In genomic region chr2:20222769-20223344, GRCh38 we compare ENCODE assay signal across 8 cellular contexts. TPM values are rescaled to one million over a fixed set of nuclear protein-coding genes. Genes with fewer than 3 reads are reported as not detected.
A peak's percentile ranks its signal among the peaks of the same experiment; 100 is the strongest.
DNase-seq lines count a peak whose midpoint lies in the region; ATAC-seq and TF ChIP-seq lines count a peak whose summit lies in the region.

No MANE protein-coding gene starts in this region.

- H3K4me3 ChIP-seq in AG04450 (ENCODE audit: low read depth, low read length), result peak overlapping the region; percentile 64
- H3K4me3 ChIP-seq in HAP-1, result peak overlapping the region; percentile 60
- peak overlapping the region in 1 of 2 donors; percentile 35 for H3K4me3 ChIP-seq in body of pancreas
- H3K4me3 ChIP-seq in mucosa of descending colon, result no peak overlapping the region

- peaks cover 55% of the 10 kb centered on the region for H3K27me3 Mint-ChIP-seq in activated CD4-positive, alpha-beta T cell treated with anti-CD3 and anti-CD28 coated beads, Interleukin-2, amount 10 ng/mL, durations not matched to agents 7 days and 5 days

- in situ Hi-C loops in HAP-1 (cut with MboI; ENCODE audit: low sequenced_read_pairs), result no loop called here

- peak overlapping the region; percentile 21 for H3K27ac ChIP-seq in AG04450 (ENCODE audit: low read depth, low read length)
- peak overlapping the region in 3 of 4 donors; percentile 76 to 88 (median 81) for H3K27ac ChIP-seq in body of pancreas

- no peak for ATAC-seq in body of pancreas
- ATAC-seq in mucosa of descending colon, result no peak
- ATAC-seq in GM21367 (IDR thresholded peaks at IDR 0.05; ENCODE audit: unreplicated experiment), result no peak
- no peak for ATAC-seq in HG03135 (IDR thresholded peaks at IDR 0.05; ENCODE audit: unreplicated experiment)

- 41 to 45% methylated on average over 16 to 19 of the region's 19 CpGs for WGBS in body of pancreas, 2 donors

- H3K27me3 ChIP-seq in AG04450 (ENCODE audit: control insufficient read depth, insufficient read depth, low read length) (no peaks in the 10 kb centered on the region), HAP-1 (ENCODE audit: low read depth) (no peaks in the 10 kb centered on the region), body of pancreas (no peaks in the 10 kb centered on the region)

- H3K4me3 Mint-ChIP-seq in activated CD4-positive, alpha-beta T cell treated with anti-CD3 and anti-CD28 coated beads, Interleukin-2, amount 10 ng/mL, durations not matched to agents 7 days and 5 days, result no peak overlapping the region

- DNase-seq in AG04450 (ENCODE audit: low read depth, low spot score), result no peak
- DNase-seq in HAP-1 (ENCODE audit: low spot score in 2 of 2), result no peak
- no peak for DNase-seq in body of pancreas
- peak in 2 of 3 donors; percentile 32 to 46 for DNase-seq in mucosa of descending colon
- no peak for DNase-seq in activated CD4-positive, alpha-beta T cell treated with anti-CD3 and anti-CD28 coated beads, Interleukin-2, amount 10 ng/mL, durations not matched to agents 7 days and 5 days
- DNase-seq in SIG-M5 treated with dmso at 0.1 percent for 504 hours (lab: John Stamatoyannopoulos, UW; ENCODE audit: unreplicated experiment), result no peak

- H3K36me3 ChIP-seq in HAP-1 (replicated peaks), result no peaks in the 10 kb centered on the region
- H3K36me3 ChIP-seq in body of pancreas (replicated peaks in 1 of 2; ENCODE audit: insufficient read depth in 1 of 2, low read depth in 2 of 2), result no peaks in the 10 kb centered on the region
- H3K36me3 ChIP-seq in mucosa of descending colon (ENCODE audit: low read depth), result no peaks in the 10 kb centered on the region

- intact Hi-C loops in body of pancreas (cut with DNase I), result no loop called here
- intact Hi-C loops in mucosa of descending colon (cut with DNase I, micrococcal nuclease), result loop anchor here in 1 of 2 donors (10.0 kb wide), 1 partner anchor 88 kb away; no protein-coding TSS in a partner anchor

- H3K4me1 ChIP-seq in HAP-1 (peaks cover 12% of the 10 kb centered on the region), body of pancreas (peaks cover 29% of the 10 kb centered on the region), mucosa of descending colon (ENCODE audit: low read depth) (peaks cover 33% of the 10 kb centered on the region)

- POLR2A ChIA-PET in AG04450 (lab: Yijun Ruan, JAX), result interaction anchor here (1.1 kb wide), 1 partner anchor 71 kb away, joined by 4 read pairs; no protein-coding TSS in a partner anchor
- POLR2A ChIA-PET in activated CD4-positive, alpha-beta T cell treated with anti-CD3 and anti-CD28 coated beads, Interleukin-2, amount 10 ng/mL, durations not matched to agents 7 days and 5 days (lab: Charles Lee), result no interaction called here

- no peaks in the 10 kb centered on the region for H3K9me3 ChIP-seq in AG04450 (ENCODE audit: control insufficient read depth, insufficient read depth, low read length)
- no peaks in the 10 kb centered on the region for H3K9me3 ChIP-seq in HAP-1
- no peaks in the 10 kb centered on the region for H3K9me3 ChIP-seq in body of pancreas
- no peaks in the 10 kb centered on the region for H3K9me3 ChIP-seq in mucosa of descending colon

- no peaks in the 10 kb centered on the region for H3K36me3 Mint-ChIP-seq in activated CD4-positive, alpha-beta T cell treated with anti-CD3 and anti-CD28 coated beads, Interleukin-2, amount 10 ng/mL, durations not matched to agents 7 days and 5 days (ENCODE audit: low read depth)

- CTCF ChIA-PET in AG04450 (lab: Charles Lee), result interaction anchor here (0.5 to 1.7 kb wide), 2 partner anchors 87 to 113 kb away, joined by 4 read pairs; no protein-coding TSS in a partner anchor
- CTCF ChIA-PET in activated CD4-positive, alpha-beta T cell treated with anti-CD3 and anti-CD28 coated beads, Interleukin-2, amount 10 ng/mL, durations not matched to agents 7 days and 5 days (lab: Charles Lee), result interaction anchor here (0.6 to 2.1 kb wide), 3 partner anchors 12 to 87 kb away, joined by 3 to 6 read pairs (median 3); no protein-coding TSS in a partner anchor

- TF ChIP-seq CTCF in AG04450 (IDR thresholded peaks at IDR 0.05; ENCODE audit: low read depth, low read length) (no peak), body of pancreas (IDR thresholded peaks at IDR 0.05) (no peak), mucosa of descending colon (IDR thresholded peaks at IDR 0.05) (no peak)

- no peak for TF ChIP-seq POLR2A in body of pancreas (IDR thresholded peaks at IDR 0.05)

- H3K4me1 Mint-ChIP-seq in activated CD4-positive, alpha-beta T cell treated with anti-CD3 and anti-CD28 coated beads, Interleukin-2, amount 10 ng/mL, durations not matched to agents 7 days and 5 days, result peaks cover 11% of the 10 kb centered on the region

- H3K9me3 Mint-ChIP-seq in activated CD4-positive, alpha-beta T cell treated with anti-CD3 and anti-CD28 coated beads, Interleukin-2, amount 10 ng/mL, durations not matched to agents 7 days and 5 days, result no peaks in the 10 kb centered on the region

- H3K27ac Mint-ChIP-seq in activated CD4-positive, alpha-beta T cell treated with anti-CD3 and anti-CD28 coated beads, Interleukin-2, amount 10 ng/mL, durations not matched to agents 7 days and 5 days, result no peak overlapping the region

RNA-seq across cellular contexts. Expression of gene SDC1, which starts 2.1 kb away (rescaled TPM):
- 17.9 and 19.9 TPM in 2 replicates for polyA plus RNA-seq in AG04450 (2011; rRNA removed)
- 11.6 and 12.6 TPM in 2 replicates for polyA minus RNA-seq in AG04450 (2011; rRNA and poly(A)+ RNA removed)
- total RNA-seq in body of pancreas, result 10 to 100 TPM; 24.7 to 53.2 TPM
- total RNA-seq in mucosa of descending colon, result 100 to 1,000 TPM in 2 of 3 donors, 10 to 100 TPM in 1; 65.3 to 170 (median 162) TPM
- total RNA-seq in activated CD4-positive, alpha-beta T cell treated with anti-CD3 and anti-CD28 coated beads, Interleukin-2, amount 10 ng/mL, durations not matched to agents 7 days and 5 days, result under 1 TPM in 1 of 2 experiments, not detected in 1; 0.19 TPM

Comparison
In these comparisons a context has a peak if more than half of its experiments do, and no peak if none do; other contexts are left out.
1. DNase-seq: peak in mucosa of descending colon (2 of 3); none in AG04450 (single experiment), HAP-1 (0 of 2), body of pancreas (0 of 4), activated CD4-positive, alpha-beta T cell treated with anti-CD3 and anti-CD28 coated beads, Interleukin-2, amount 10 ng/mL, durations not matched to agents 7 days and 5 days (single experiment) and SIG-M5 treated with dmso at 0.1 percent for 504 hours (single experiment).
2. RNA of gene SDC1, which starts 2.1 kb away (total RNA-seq): 65.3 to 170 TPM in mucosa of descending colon and 24.7 to 53.2 TPM in body of pancreas; 0.19 TPM in activated CD4-positive, alpha-beta T cell treated with anti-CD3 and anti-CD28 coated beads, Interleukin-2, amount 10 ng/mL, durations not matched to agents 7 days and 5 days; every median in the first group is over 10 times any median in the second.